9 cellular contexts compared by ENCODE assay signal in genomic region chr1:75991497-75992114, GRCh38. TPM values are rescaled to one million over a fixed set of nuclear protein-coding genes. Genes with fewer than 3 reads are reported as not detected.
DNase-seq lines count a peak whose midpoint lies in the region; ATAC-seq and TF ChIP-seq lines count a peak whose summit lies in the region.
"Had no signal": no experiment of that assay in that cellular context is flagged by ENCODE, and none has a peak within 500 bp of the region (broad histone marks: within the 10 kb centered on the region; RNA-seq: fewer than 3 reads in every experiment).

No MANE protein-coding gene starts in this region.

- no peaks in the 10 kb centered on the region for H3K36me3 Mint-ChIP-seq in endothelial cell (ENCODE audit: low read depth, unreplicated experiment)
- H3K36me3 Mint-ChIP-seq in mesothelial cell of epicardium, result no peaks in the 10 kb centered on the region

- no peaks in the 10 kb centered on the region for H3K9me3 Mint-ChIP-seq in endothelial cell (ENCODE audit: unreplicated experiment)
- H3K9me3 Mint-ChIP-seq in mesothelial cell of epicardium, result no peaks in the 10 kb centered on the region

- DNase-seq in COLO668 (lab: John Stamatoyannopoulos, UW; ENCODE audit: unreplicated experiment), result peak; percentile 96
- peak; percentile 75 for DNase-seq in NCI-H774 (lab: John Stamatoyannopoulos, UW)
- DNase-seq in activated CD8-positive, alpha-beta memory T cell treated with anti-CD3 and anti-CD28 coated beads for 4 hours (ENCODE audit: low read depth in 2 of 2), result peak; percentile 26 to 39
- DNase-seq in endothelial cell (ENCODE audit: low spot score), result peak; percentile 83
- peak; percentile 89 to 93 for DNase-seq in mesothelial cell of epicardium (ENCODE audit: low spot score in 2 of 2, unreplicated experiment in 2 of 2)
- DNase-seq in stimulated activated CD8-positive, alpha-beta memory T cell treated with anti-CD3 and anti-CD28 coated beads, Interleukin-4, amount 100 ng/mL, for 24 hours (ENCODE audit: low read depth), result peak; percentile 54

- no peaks in the 10 kb centered on the region for H3K27me3 Mint-ChIP-seq in endothelial cell (ENCODE audit: unreplicated experiment)
- H3K27me3 Mint-ChIP-seq in mesothelial cell of epicardium (ENCODE audit: low read depth), result peaks cover 3% of the 10 kb centered on the region

- no peaks in the 10 kb centered on the region for H3K4me1 Mint-ChIP-seq in endothelial cell (ENCODE audit: unreplicated experiment)
- peaks cover 15% of the 10 kb centered on the region for H3K4me1 Mint-ChIP-seq in mesothelial cell of epicardium

- peak; percentile 88 for ATAC-seq in GM19452 (IDR thresholded peaks at IDR 0.05; ENCODE audit: unreplicated experiment)
- peak; percentile 73 for ATAC-seq in HG03565 (IDR thresholded peaks at IDR 0.05; ENCODE audit: unreplicated experiment)

- peak; percentile 87 for TF ChIP-seq CTCF in endothelial cell (IDR thresholded peaks at IDR 0.05; ENCODE audit: unreplicated experiment)
- TF ChIP-seq CTCF in mesothelial cell of epicardium (IDR thresholded peaks at IDR 0.05; ENCODE audit: unreplicated experiment), result peak; percentile 89

- no peak overlapping the region for H3K4me3 Mint-ChIP-seq in endothelial cell (ENCODE audit: unreplicated experiment)
- H3K4me3 Mint-ChIP-seq in mesothelial cell of epicardium, result no peak overlapping the region

- H3K27ac Mint-ChIP-seq in endothelial cell (ENCODE audit: unreplicated experiment) (no peak overlapping the region), mesothelial cell of epicardium (no peak overlapping the region)

RNA-seq across cellular contexts. Expression of gene ASB17, which starts 59.4 kb away (rescaled TPM):
- total RNA-seq in endothelial cell (ENCODE audit: unreplicated experiment) (not detected), mesothelial cell of epicardium (not detected in 3 replicates)
- total RNA-seq: activated CD8-positive, alpha-beta memory T cell treated with anti-CD3 and anti-CD28 coated beads for 36 hours had no signal

Comparison
In these comparisons a context has a peak if more than half of its experiments do, and no peak if none do; other contexts are left out.
1. Peak in every context shown above with its lines: DNase-seq and ATAC-seq.
2. DNase-seq: peak in every context shown above with its lines; median percentile 96 in COLO668; 91 in mesothelial cell of epicardium; 83 in endothelial cell; 75 in NCI-H774; 54 in stimulated activated CD8-positive, alpha-beta memory T cell treated with anti-CD3 and anti-CD28 coated beads, Interleukin-4, amount 100 ng/mL, for 24 hours; 32 in activated CD8-positive, alpha-beta memory T cell treated with anti-CD3 and anti-CD28 coated beads for 4 hours.